ENCODE assay signal across 17 cellular contexts in genomic region chr1:168822911-168823310, GRCh38.
DNase-seq lines count a peak whose midpoint lies in the region; ATAC-seq, FAIRE-seq and TF ChIP-seq lines count a peak whose summit lies in the region.
"Had no signal": no experiment of that assay in that cellular context is flagged by ENCODE, and none has a peak within 500 bp of the region (broad histone marks: within the 10 kb centered on the region; RNA-seq: fewer than 3 reads in every experiment).

No MANE protein-coding gene starts in this region.

- H3K9me3 ChIP-seq in heart right ventricle: no peaks in the 10 kb centered on the region
- no peaks in the 10 kb centered on the region for H3K9me3 ChIP-seq in pancreas

- ATAC-seq in heart right ventricle: peak in 5 of 8 donors; percentile 43 to 65 (median 50)
- no peak for ATAC-seq in pancreas
- ATAC-seq: GM23338, HCT116 had no signal

- intact Hi-C loops in heart right ventricle (cut with DNase I): loop anchor here in 3 of 10 donors (5.0 to 10.0 kb wide), 3 partner anchors 51 to 188 kb away; no protein-coding TSS in a partner anchor
- intact Hi-C loops in pancreas (cut with DNase I): no loop called here
- intact Hi-C loops in dorsolateral prefrontal cortex (cut with DNase I): no loop called here

- FAIRE-seq in D721Med (lab: Jason Lieb, UNC) (peak; percentile 63), GM19239 (lab: Jason Lieb, UNC) (peak; percentile 11), pancreas (lab: Jason Lieb, UNC) (peak; percentile 23)
- FAIRE-seq: G401.6, GM12892 had no signal

- H3K27ac ChIP-seq in heart right ventricle: no peak overlapping the region
- H3K27ac ChIP-seq in pancreas: no peak overlapping the region
- H3K27ac ChIP-seq in dorsolateral prefrontal cortex: no peak overlapping the region

- H3K4me1 ChIP-seq in heart right ventricle (peaks cover 0 to 22% (median 12%) of the 10 kb centered on the region in 9 donors), pancreas (no peaks in the 10 kb centered on the region)

- DNase-seq in D721Med (ENCODE audit: insufficient read length, low spot score) (no peak), GM19239 (ENCODE audit: insufficient read length, low spot score) (no peak), heart right ventricle (no peak), pancreas (no peak), NCI-H2107 (lab: John Stamatoyannopoulos, UW) (no peak), dorsolateral prefrontal cortex (no peak)
- DNase-seq: C1 segment of cervical spinal cord; Calu3; CD4-positive, alpha-beta memory T cell; COR-L47; DMS153; DND-41; H9 had no signal

- WGBS in heart right ventricle, 2 donors: 34 to 43% methylated on average over 2 of the region's 2 CpGs
- WGBS in pancreas, 2 donors: 74 to 80% methylated on average over 2 of the region's 2 CpGs

- TF ChIP-seq CTCF in D721Med (IDR thresholded peaks at IDR 0.05; ENCODE audit: insufficient read depth, missing control alignments) (no peak), heart right ventricle (IDR thresholded peaks at IDR 0.05) (no peak), pancreas (IDR thresholded peaks at IDR 0.05) (no peak), dorsolateral prefrontal cortex (IDR thresholded peaks at IDR 0.05 in 54 of 56, conservative IDR thresholded peaks at IDR 0.05 in 2 of 56; ENCODE audit: low read depth in 1 of 56, partially characterized antibody in 56 of 56) (no peak)

- no peaks in the 10 kb centered on the region for H3K36me3 ChIP-seq in heart right ventricle
- no peaks in the 10 kb centered on the region for H3K36me3 ChIP-seq in pancreas

- H3K4me3 ChIP-seq in heart right ventricle (no peak overlapping the region), pancreas (no peak overlapping the region), dorsolateral prefrontal cortex (no peak overlapping the region)
- H3K4me3 ChIP-seq: GM23338 had no signal

- H3K27me3 ChIP-seq in heart right ventricle: no peaks in the 10 kb centered on the region
- H3K27me3 ChIP-seq in pancreas: no peaks in the 10 kb centered on the region
- H3K27me3 ChIP-seq in dorsolateral prefrontal cortex: no peaks in the 10 kb centered on the region

Comparison
In these comparisons a context has a peak if more than half of its experiments do, and no peak if none do; other contexts are left out.
1. ATAC-seq: peak in heart right ventricle (5 of 8); none in pancreas (0 of 4).